Comparison of ENCODE assay signal across 1 cellular context in the genomic region with DNA sequence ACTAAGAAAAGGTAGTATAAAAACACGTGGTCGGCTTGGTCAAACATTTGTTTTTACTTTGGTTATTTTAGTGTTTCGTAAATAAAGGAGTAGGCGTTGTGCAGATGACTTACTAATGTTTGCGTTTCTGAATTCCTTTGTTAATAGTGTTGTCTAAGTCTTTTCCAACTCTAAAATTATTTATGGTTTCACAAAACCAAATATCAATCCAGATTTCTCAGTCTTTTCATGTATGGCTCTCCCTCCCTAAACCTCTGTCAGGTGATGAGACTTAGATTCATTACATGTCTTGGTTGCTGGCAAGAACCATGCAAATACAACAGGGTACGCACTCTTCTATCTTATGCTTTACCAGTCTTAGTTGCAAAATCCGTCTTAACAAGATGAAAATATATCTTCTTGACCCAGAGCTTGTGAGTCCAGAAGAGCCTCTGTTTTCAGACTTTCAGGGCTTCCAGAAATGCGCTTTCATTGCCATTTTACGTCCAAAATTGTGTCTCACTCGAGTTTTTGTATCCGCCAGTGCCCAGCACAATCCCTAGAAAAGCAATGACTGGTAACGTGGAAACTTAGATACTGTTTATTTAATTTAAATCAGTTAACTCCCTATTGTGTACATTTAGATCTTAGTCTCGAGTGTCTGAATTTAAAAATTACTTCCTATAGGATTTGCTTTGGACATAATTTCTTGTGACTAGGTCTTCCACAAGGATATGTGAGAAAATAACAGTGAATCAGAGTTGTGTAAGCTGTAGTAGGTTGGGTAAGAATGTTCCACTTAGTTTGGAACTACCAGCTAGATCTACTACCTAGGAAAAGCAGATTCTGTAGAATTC.
TF ChIP-seq lines count a peak whose summit lies in the region.

No MANE protein-coding gene starts in this region.

TF ChIP-seq in GM12878, 131 proteins besides CTCF, POLR2A, EP300 and RAD21:
- TF ChIP-seq, protein P1, sequence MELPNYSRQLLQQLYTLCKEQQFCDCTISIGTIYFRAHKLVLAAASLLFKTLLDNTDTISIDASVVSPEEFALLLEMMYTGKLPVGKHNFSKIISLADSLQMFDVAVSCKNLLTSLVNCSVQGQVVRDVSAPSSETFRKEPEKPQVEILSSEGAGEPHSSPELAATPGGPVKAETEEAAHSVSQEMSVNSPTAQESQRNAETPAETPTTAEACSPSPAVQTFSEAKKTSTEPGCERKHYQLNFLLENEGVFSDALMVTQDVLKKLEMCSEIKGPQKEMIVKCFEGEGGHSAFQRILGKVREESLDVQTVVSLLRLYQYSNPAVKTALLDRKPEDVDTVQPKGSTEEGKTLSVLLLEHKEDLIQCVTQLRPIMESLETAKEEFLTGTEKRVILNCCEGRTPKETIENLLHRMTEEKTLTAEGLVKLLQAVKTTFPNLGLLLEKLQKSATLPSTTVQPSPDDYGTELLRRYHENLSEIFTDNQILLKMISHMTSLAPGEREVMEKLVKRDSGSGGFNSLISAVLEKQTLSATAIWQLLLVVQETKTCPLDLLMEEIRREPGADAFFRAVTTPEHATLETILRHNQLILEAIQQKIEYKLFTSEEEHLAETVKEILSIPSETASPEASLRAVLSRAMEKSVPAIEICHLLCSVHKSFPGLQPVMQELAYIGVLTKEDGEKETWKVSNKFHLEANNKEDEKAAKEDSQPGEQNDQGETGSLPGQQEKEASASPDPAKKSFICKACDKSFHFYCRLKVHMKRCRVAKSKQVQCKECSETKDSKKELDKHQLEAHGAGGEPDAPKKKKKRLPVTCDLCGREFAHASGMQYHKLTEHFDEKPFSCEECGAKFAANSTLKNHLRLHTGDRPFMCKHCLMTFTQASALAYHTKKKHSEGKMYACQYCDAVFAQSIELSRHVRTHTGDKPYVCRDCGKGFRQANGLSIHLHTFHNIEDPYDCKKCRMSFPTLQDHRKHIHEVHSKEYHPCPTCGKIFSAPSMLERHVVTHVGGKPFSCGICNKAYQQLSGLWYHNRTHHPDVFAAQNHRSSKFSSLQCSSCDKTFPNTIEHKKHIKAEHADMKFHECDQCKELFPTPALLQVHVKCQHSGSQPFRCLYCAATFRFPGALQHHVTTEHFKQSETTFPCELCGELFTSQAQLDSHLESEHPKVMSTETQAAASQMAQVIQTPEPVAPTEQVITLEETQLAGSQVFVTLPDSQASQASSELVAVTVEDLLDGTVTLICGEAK (IDR thresholded peaks at IDR 0.05; ENCODE audit: borderline replicate concordance), result no peak
